1 cellular context compared by ENCODE assay signal in the genomic region with DNA sequence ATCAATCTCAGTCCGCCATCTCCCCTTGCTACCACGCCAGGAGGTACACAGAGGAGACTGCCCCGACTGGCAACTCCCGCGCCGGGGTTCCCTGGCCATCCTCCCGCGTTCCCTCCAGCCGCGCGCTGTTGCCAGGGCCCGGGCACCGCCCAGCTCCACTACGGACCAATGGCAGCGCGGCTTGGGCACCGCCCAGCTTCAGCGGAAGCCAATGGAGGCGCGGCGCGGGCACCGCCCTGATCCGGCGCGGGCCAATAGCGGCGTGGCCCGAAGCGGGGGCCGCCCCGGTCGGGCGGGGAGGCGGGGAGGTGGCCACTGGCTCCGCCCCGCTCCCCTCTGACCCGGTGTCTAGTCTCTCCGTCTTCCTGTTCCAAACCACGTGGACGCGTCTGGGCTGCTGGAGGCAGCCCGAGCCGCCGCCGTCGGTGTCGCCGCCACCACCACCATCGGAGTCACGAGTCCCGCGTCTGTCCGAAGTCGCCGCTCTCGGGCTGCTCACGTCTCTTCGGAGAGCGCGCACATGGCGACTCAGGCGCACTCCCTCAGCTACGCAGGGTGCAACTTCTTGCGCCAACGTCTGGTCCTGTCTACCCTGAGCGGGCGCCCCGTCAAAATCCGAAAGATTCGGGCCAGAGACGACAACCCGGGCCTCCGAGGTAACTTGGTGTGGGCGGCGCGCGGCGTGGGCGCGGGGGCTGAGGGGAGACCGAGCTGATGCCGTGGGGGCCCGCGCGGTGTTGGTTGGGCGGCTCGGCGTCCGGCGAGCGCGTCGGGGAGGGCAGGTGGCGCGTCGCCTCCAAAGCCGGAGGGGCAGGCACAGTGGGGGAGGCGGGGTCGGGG.
TF ChIP-seq lines count a peak whose summit lies in the region.

A gene with protein sequence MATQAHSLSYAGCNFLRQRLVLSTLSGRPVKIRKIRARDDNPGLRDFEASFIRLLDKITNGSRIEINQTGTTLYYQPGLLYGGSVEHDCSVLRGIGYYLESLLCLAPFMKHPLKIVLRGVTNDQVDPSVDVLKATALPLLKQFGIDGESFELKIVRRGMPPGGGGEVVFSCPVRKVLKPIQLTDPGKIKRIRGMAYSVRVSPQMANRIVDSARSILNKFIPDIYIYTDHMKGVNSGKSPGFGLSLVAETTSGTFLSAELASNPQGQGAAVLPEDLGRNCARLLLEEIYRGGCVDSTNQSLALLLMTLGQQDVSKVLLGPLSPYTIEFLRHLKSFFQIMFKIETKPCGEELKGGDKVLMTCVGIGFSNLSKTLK (plus strand): TSS at position 373 of the 840 bp plus-strand sequence. CDS start 148 bp downstream, at position 521.

TF ChIP-seq in HEK293, 187 proteins besides CTCF, POLR2A, EP300 and RAD21 (continued from another document):
- TF ChIP-seq, protein P1, sequence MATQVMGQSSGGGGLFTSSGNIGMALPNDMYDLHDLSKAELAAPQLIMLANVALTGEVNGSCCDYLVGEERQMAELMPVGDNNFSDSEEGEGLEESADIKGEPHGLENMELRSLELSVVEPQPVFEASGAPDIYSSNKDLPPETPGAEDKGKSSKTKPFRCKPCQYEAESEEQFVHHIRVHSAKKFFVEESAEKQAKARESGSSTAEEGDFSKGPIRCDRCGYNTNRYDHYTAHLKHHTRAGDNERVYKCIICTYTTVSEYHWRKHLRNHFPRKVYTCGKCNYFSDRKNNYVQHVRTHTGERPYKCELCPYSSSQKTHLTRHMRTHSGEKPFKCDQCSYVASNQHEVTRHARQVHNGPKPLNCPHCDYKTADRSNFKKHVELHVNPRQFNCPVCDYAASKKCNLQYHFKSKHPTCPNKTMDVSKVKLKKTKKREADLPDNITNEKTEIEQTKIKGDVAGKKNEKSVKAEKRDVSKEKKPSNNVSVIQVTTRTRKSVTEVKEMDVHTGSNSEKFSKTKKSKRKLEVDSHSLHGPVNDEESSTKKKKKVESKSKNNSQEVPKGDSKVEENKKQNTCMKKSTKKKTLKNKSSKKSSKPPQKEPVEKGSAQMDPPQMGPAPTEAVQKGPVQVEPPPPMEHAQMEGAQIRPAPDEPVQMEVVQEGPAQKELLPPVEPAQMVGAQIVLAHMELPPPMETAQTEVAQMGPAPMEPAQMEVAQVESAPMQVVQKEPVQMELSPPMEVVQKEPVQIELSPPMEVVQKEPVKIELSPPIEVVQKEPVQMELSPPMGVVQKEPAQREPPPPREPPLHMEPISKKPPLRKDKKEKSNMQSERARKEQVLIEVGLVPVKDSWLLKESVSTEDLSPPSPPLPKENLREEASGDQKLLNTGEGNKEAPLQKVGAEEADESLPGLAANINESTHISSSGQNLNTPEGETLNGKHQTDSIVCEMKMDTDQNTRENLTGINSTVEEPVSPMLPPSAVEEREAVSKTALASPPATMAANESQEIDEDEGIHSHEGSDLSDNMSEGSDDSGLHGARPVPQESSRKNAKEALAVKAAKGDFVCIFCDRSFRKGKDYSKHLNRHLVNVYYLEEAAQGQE (tag by site-specific recombination; IDR thresholded peaks at IDR 0.05) = no peak
- TF ChIP-seq KLF1 (tag by site-specific recombination; IDR thresholded peaks at IDR 0.05) = 0 out of 2 replicates have a peak, but pooled peaks have one; percentile 15
- TF ChIP-seq ZNF2 (tag by site-specific recombination; IDR thresholded peaks at IDR 0.05) = 0 out of 2 replicates have a peak, but pooled peaks have one; percentile 22
- peak; percentile 80 for TF ChIP-seq ZNF341 (tag by site-specific recombination; IDR thresholded peaks at IDR 0.05; ENCODE audit: low read depth)
- peak; percentile 51; the same call in 1 of the 2 replicates for TF ChIP-seq ZBTB8A (tag by site-specific recombination; IDR thresholded peaks at IDR 0.05)
- TF ChIP-seq ZNF792 (tag by site-specific recombination; IDR thresholded peaks at IDR 0.05) = no peak
- TF ChIP-seq, protein P2, sequence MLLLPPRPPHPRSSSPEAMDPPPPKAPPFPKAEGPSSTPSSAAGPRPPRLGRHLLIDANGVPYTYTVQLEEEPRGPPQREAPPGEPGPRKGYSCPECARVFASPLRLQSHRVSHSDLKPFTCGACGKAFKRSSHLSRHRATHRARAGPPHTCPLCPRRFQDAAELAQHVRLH (tag by site-specific recombination; IDR thresholded peaks at IDR 0.05) = no peak
- no peak for TF ChIP-seq ZNF623 (tag by site-specific recombination; IDR thresholded peaks at IDR 0.05)
- peak; percentile 53; the same call in 1 of the 2 replicates for TF ChIP-seq ZFP69B (tag by site-specific recombination; IDR thresholded peaks at IDR 0.05)
- peak; percentile 56 for TF ChIP-seq GLIS1 (tag by site-specific recombination; IDR thresholded peaks at IDR 0.05)
- TF ChIP-seq ZNF433 (tag by site-specific recombination; IDR thresholded peaks at IDR 0.05; ENCODE audit: low read depth) = no peak
- TF ChIP-seq ZNF501 (tag by site-specific recombination; IDR thresholded peaks at IDR 0.05) = peak; percentile 61; the same call in 1 of the 2 replicates
- TF ChIP-seq TCF7L2 (IDR thresholded peaks at IDR 0.05; ENCODE audit: borderline replicate concordance, low read depth, low read length) = no peak
- no peak for TF ChIP-seq PRDM6 (tag by site-specific recombination; IDR thresholded peaks at IDR 0.05)
- TF ChIP-seq ZNF398 (tag by site-specific recombination; IDR thresholded peaks at IDR 0.05) = 0 out of 2 replicates have a peak, but pooled peaks have one; percentile 24
- TF ChIP-seq ZNF621 (tag by site-specific recombination; IDR thresholded peaks at IDR 0.05) = no peak
- peak; percentile 95 for TF ChIP-seq ZBTB20 (tag by site-specific recombination; IDR thresholded peaks at IDR 0.05)
- TF ChIP-seq ZNF843 (tag by site-specific recombination; IDR thresholded peaks at IDR 0.05) = 0 out of 2 replicates have a peak, but pooled peaks have one; percentile 25
- TF ChIP-seq ZNF184 (tag by site-specific recombination; IDR thresholded peaks at IDR 0.05) = no peak
- 0 out of 2 replicates have a peak, but pooled peaks have one; percentile 27 for TF ChIP-seq WT1 (tag by site-specific recombination; IDR thresholded peaks at IDR 0.05)
- peak; percentile 33; the same call in 1 of the 2 replicates for TF ChIP-seq SP7 (tag by site-specific recombination; IDR thresholded peaks at IDR 0.05)
- TF ChIP-seq, protein P3, sequence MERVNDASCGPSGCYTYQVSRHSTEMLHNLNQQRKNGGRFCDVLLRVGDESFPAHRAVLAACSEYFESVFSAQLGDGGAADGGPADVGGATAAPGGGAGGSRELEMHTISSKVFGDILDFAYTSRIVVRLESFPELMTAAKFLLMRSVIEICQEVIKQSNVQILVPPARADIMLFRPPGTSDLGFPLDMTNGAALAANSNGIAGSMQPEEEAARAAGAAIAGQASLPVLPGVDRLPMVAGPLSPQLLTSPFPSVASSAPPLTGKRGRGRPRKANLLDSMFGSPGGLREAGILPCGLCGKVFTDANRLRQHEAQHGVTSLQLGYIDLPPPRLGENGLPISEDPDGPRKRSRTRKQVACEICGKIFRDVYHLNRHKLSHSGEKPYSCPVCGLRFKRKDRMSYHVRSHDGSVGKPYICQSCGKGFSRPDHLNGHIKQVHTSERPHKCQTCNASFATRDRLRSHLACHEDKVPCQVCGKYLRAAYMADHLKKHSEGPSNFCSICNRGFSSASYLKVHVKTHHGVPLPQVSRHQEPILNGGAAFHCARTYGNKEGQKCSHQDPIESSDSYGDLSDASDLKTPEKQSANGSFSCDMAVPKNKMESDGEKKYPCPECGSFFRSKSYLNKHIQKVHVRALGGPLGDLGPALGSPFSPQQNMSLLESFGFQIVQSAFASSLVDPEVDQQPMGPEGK (tag by site-specific recombination; IDR thresholded peaks at IDR 0.05) = no peak
- peak; percentile 61; the same call in 1 of the 2 replicates for TF ChIP-seq EGR2 (tag by site-specific recombination; IDR thresholded peaks at IDR 0.05; ENCODE audit: low read depth)
- no peak for TF ChIP-seq ZNF280D (tag by site-specific recombination; IDR thresholded peaks at IDR 0.05)
- TF ChIP-seq, protein P4, sequence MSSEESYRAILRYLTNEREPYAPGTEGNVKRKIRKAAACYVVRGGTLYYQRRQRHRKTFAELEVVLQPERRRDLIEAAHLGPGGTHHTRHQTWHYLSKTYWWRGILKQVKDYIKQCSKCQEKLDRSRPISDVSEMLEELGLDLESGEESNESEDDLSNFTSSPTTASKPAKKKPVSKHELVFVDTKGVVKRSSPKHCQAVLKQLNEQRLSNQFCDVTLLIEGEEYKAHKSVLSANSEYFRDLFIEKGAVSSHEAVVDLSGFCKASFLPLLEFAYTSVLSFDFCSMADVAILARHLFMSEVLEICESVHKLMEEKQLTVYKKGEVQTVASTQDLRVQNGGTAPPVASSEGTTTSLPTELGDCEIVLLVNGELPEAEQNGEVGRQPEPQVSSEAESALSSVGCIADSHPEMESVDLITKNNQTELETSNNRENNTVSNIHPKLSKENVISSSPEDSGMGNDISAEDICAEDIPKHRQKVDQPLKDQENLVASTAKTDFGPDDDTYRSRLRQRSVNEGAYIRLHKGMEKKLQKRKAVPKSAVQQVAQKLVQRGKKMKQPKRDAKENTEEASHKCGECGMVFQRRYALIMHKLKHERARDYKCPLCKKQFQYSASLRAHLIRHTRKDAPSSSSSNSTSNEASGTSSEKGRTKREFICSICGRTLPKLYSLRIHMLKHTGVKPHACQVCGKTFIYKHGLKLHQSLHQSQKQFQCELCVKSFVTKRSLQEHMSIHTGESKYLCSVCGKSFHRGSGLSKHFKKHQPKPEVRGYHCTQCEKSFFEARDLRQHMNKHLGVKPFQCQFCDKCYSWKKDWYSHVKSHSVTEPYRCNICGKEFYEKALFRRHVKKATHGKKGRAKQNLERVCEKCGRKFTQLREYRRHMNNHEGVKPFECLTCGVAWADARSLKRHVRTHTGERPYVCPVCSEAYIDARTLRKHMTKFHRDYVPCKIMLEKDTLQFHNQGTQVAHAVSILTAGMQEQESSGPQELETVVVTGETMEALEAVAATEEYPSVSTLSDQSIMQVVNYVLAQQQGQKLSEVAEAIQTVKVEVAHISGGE (tag by site-specific recombination; conservative IDR thresholded peaks at IDR 0.05; ENCODE audit: low read depth) = peak; percentile 7; the same call in 1 of the 2 replicates
